Comparison of ENCODE assay signal across 29 cellular contexts in genomic region chr6:18058429-18058828, GRCh38.
"Had no signal": no experiment of that assay in that cellular context is flagged by ENCODE, and none has a peak within 500 bp of the region (broad histone marks: within the 10 kb centered on the region; RNA-seq: fewer than 3 reads in every experiment).

No MANE protein-coding gene starts in this region.

- H3K4me3 ChIP-seq: ascending aorta, cardiac muscle cell, SK-N-MC had no signal

- H3K36me3 ChIP-seq: ascending aorta, cardiac muscle cell had no signal

- H3K4me1 Mint-ChIP-seq: activated CD4-positive, alpha-beta T cell treated with anti-CD3 and anti-CD28 coated beads, Interleukin-2, amount 10 ng/mL, durations not matched to agents 7 days and 5 days; activated naive CD4-positive, alpha-beta T cell treated with anti-CD3 and anti-CD28 coated beads, Interleukin-2, amount 50 U/mL, for 24 hours had no signal

- H3K4me3 Mint-ChIP-seq: activated CD4-positive, alpha-beta T cell treated with anti-CD3 and anti-CD28 coated beads for 36 hours; activated CD4-positive, alpha-beta T cell treated with anti-CD3 and anti-CD28 coated beads, Interleukin-2, amount 10 ng/mL, durations not matched to agents 7 days and 5 days; activated CD8-positive, alpha-beta T cell treated with anti-CD3 and anti-CD28 coated beads, Interleukin-2, amount 10 ng/mL, durations not matched to agents 7 days and 5 days; activated naive CD4-positive, alpha-beta T cell treated with anti-CD3 and anti-CD28 coated beads, Interleukin-2, amount 50 U/mL, for 24 hours; activated naive CD8-positive, alpha-beta T cell treated with anti-CD3 and anti-CD28 coated beads, Interleukin-2, amount 10 ng/mL, durations not matched to agents 7 days and 5 days; activated T-cell treated with anti-CD3 and anti-CD28 coated beads, Interleukin-2, amount 50 U/mL, for 24 hours; T-helper 1 cell treated with Interleukin-12 subunit alpha and Interleukin-12 subunit beta and Interleukin-4 antibody, amounts not matched to agents 30 μg/mL and 1 μg/mL, for 36 hours; T-helper 2 cell treated with Interferon-gamma antibody and Interleukin-4, amounts not matched to agents 5 μg/mL and 100 μg/mL, for 36 hours; WTC11 had no signal

- H3K27me3 ChIP-seq: ascending aorta, cardiac muscle cell had no signal

- H3K9me3 ChIP-seq: ascending aorta had no signal

- DNase-seq: activated CD4-positive, alpha-beta T cell treated with anti-CD3 and anti-CD28 coated beads for 36 hours; activated CD4-positive, alpha-beta T cell treated with anti-CD3 and anti-CD28 coated beads, Interleukin-2, amount 10 ng/mL, durations not matched to agents 7 days and 5 days; activated CD4-positive, alpha-beta T cell treated with anti-CD3 and anti-CD28 coated beads, Interleukin-2, amount 50 U/mL, for 48 hours; activated CD8-positive, alpha-beta T cell treated with anti-CD3 and anti-CD28 coated beads, Interleukin-2, amount 10 ng/mL, durations not matched to agents 7 days and 5 days; activated gamma-delta T cell; activated naive CD4-positive, alpha-beta T cell treated with Interleukin-2 at 50 U/mL for 16 hours; activated naive CD8-positive, alpha-beta T cell treated with anti-CD3 and anti-CD28 coated beads, Interleukin-2, amount 10 ng/mL, durations not matched to agents 7 days and 5 days; activated T-cell treated with anti-CD3 and anti-CD28 coated beads, Interleukin-2, amount 50 U/mL, for 24 hours; amygdala; NCI-H1105; NCI-H1417 treated with DMSO at 0.1 percent for 48 hours; NCI-H187 treated with DMSO at 0.1 percent for 48 hours; NCI-H2081; NCI-H2171 treated with DMSO at 0.1 percent for 48 hours; NCI-H2227 treated with DMSO at 0.1 percent for 48 hours; NCI-H446; NCI-H510A treated with DMSO at 0.1 percent for 48 hours; NCI-H526 treated with DMSO at 0.1 percent for 48 hours; PC-3; Right ventricle myocardium superior had no signal

- ATAC-seq: activated CD4-positive, alpha-beta T cell treated with anti-CD3 and anti-CD28 coated beads for 36 hours; activated CD4-positive, CD25-positive, alpha-beta regulatory T cell treated with anti-CD3 and anti-CD28 coated beads, Interleukin-2, amount 50 U/mL, for 24 hours; activated CD8-positive, alpha-beta T cell treated with anti-CD3 and anti-CD28 coated beads, Interleukin-2, amount 10 ng/mL, durations not matched to agents 7 days and 5 days; PC-3 had no signal

- H3K36me3 Mint-ChIP-seq: activated naive CD4-positive, alpha-beta T cell treated with anti-CD3 and anti-CD28 coated beads, Interleukin-2, amount 50 U/mL, for 24 hours; activated naive CD8-positive, alpha-beta T cell treated with anti-CD3 and anti-CD28 coated beads, Interleukin-2, amount 10 ng/mL, durations not matched to agents 7 days and 5 days; WTC11 had no signal

- H3K27ac ChIP-seq: ascending aorta, cardiac muscle cell, SK-N-MC had no signal

- H3K9me3 Mint-ChIP-seq: activated CD4-positive, alpha-beta T cell treated with anti-CD3 and anti-CD28 coated beads, Interleukin-2, amount 10 ng/mL, durations not matched to agents 7 days and 5 days; activated naive CD4-positive, alpha-beta T cell treated with anti-CD3 and anti-CD28 coated beads, Interleukin-2, amount 50 U/mL, for 24 hours; activated naive CD8-positive, alpha-beta T cell treated with anti-CD3 and anti-CD28 coated beads, Interleukin-2, amount 10 ng/mL, durations not matched to agents 7 days and 5 days; activated T-cell treated with anti-CD3 and anti-CD28 coated beads, Interleukin-2, amount 50 U/mL, for 24 hours; activated T-helper 2 cell treated with anti-CD3 and anti-CD28 coated beads, Interferon-gamma antibody, Interleukin-2, Interleukin-4, amounts not matched to agents 10 μg/mL and 5 μg/mL and 100 μg/mL, durations not matched to agents 14 hours and 24 hours and 36 hours; T-helper 1 cell treated with Interleukin-12 subunit alpha and Interleukin-12 subunit beta and Interleukin-4 antibody, amounts not matched to agents 30 μg/mL and 1 μg/mL, for 36 hours; T-helper 2 cell treated with Interferon-gamma antibody and Interleukin-4, amounts not matched to agents 5 μg/mL and 100 μg/mL, for 36 hours; WTC11 had no signal

- H3K27ac Mint-ChIP-seq: activated CD4-positive, alpha-beta T cell treated with anti-CD3 and anti-CD28 coated beads for 36 hours; activated CD4-positive, alpha-beta T cell treated with anti-CD3 and anti-CD28 coated beads, Interleukin-2, amount 10 ng/mL, durations not matched to agents 7 days and 5 days; activated CD8-positive, alpha-beta T cell treated with anti-CD3 and anti-CD28 coated beads, Interleukin-2, amount 10 ng/mL, durations not matched to agents 7 days and 5 days; activated naive CD4-positive, alpha-beta T cell treated with anti-CD3 and anti-CD28 coated beads, Interleukin-2, amount 50 U/mL, for 24 hours; activated naive CD8-positive, alpha-beta T cell treated with anti-CD3 and anti-CD28 coated beads, Interleukin-2, amount 10 ng/mL, durations not matched to agents 7 days and 5 days; activated T-cell treated with anti-CD3 and anti-CD28 coated beads, Interleukin-2, amount 50 U/mL, for 24 hours; activated T-helper 2 cell treated with anti-CD3 and anti-CD28 coated beads, Interferon-gamma antibody, Interleukin-2, Interleukin-4, amounts not matched to agents 10 μg/mL and 5 μg/mL and 100 μg/mL, durations not matched to agents 14 hours and 24 hours and 36 hours; T-helper 1 cell treated with Interleukin-12 subunit alpha and Interleukin-12 subunit beta and Interleukin-4 antibody, amounts not matched to agents 30 μg/mL and 1 μg/mL, for 36 hours; T-helper 2 cell treated with Interferon-gamma antibody and Interleukin-4, amounts not matched to agents 5 μg/mL and 100 μg/mL, for 36 hours; WTC11 had no signal
